ENCODE assay signal across 15 cellular contexts in genomic region chr6:139852484-139853140, GRCh38.
A peak's percentile ranks its signal among the peaks of the same experiment; 100 is the strongest.
DNase-seq lines count a peak whose midpoint lies in the region; ATAC-seq, FAIRE-seq and TF ChIP-seq lines count a peak whose summit lies in the region.
"Had no signal": no experiment of that assay in that cellular context is flagged by ENCODE, and none has a peak within 500 bp of the region (broad histone marks: within the 10 kb centered on the region; RNA-seq: fewer than 3 reads in every experiment).

No MANE protein-coding gene starts in this region.

- no peak overlapping the region for H2AK5ac ChIP-seq in neuronal stem cell (ENCODE audit: low read depth, low read length)

- FAIRE-seq in bronchial epithelial cell (lab: Jason Lieb, UNC): no peak

- TF ChIP-seq CTCF in 22Rv1 (IDR thresholded peaks at IDR 0.05) (no peak), HEK293 (tag by site-specific recombination; IDR thresholded peaks at IDR 0.05) (no peak), bronchial epithelial cell (IDR thresholded peaks at IDR 0.05; ENCODE audit: insufficient read depth, low read length, severe bottlenecking) (no peak)

- H3K9me3 ChIP-seq in HEK293 (ENCODE audit: control insufficient read depth, insufficient read depth, low read depth, low read length) (no peaks in the 10 kb centered on the region), neuronal stem cell (replicated peaks in 1 of 2; ENCODE audit: control insufficient read depth in 2 of 2, insufficient read depth in 1 of 2, low read depth in 1 of 2, low read length in 2 of 2) (no peaks in the 10 kb centered on the region)

- no peak overlapping the region for H3K4ac ChIP-seq in neuronal stem cell (ENCODE audit: low read length)

- no peak overlapping the region for H3K18ac ChIP-seq in neuronal stem cell (ENCODE audit: low read length)

- no peak overlapping the region for H3K9ac ChIP-seq in neuronal stem cell (ENCODE audit: low read depth, low read length, poor library complexity)

- no peak for ATAC-seq in HG03280 (IDR thresholded peaks at IDR 0.05; ENCODE audit: unreplicated experiment)
- ATAC-seq: activated T-cell treated with anti-CD3 and anti-CD28 coated beads, Interleukin-2, amount 50 U/mL, for 72 hours; gastroesophageal sphincter had no signal

- H2BK12ac ChIP-seq in neuronal stem cell (ENCODE audit: low read length): no peak overlapping the region

- H2AFZ ChIP-seq in neuronal stem cell (ENCODE audit: low read length): no peak overlapping the region

- no peak overlapping the region for H3K14ac ChIP-seq in neuronal stem cell (ENCODE audit: low read length)

- no CpG with 5 or more reads among the region's 9 CpGs for WGBS in neuronal stem cell (ENCODE audit: extremely low coverage in 2 of 2, insufficient read length in 2 of 2, insufficient replicate concordance in 1 of 2), 2 donors

- H4K91ac ChIP-seq in neuronal stem cell (ENCODE audit: low read depth, low read length, poor library complexity): no peak overlapping the region

- H2BK15ac ChIP-seq in neuronal stem cell (ENCODE audit: low read length): no peak overlapping the region

- H3K4me1 ChIP-seq in HEK293 (ENCODE audit: control insufficient read depth, insufficient read depth, low read length) (peaks cover 8% of the 10 kb centered on the region), neuronal stem cell (ENCODE audit: control insufficient read depth in 2 of 2, insufficient read depth in 1 of 2, low read depth in 1 of 2, low read length in 2 of 2) (peaks cover 0 to 33% of the 10 kb centered on the region in 2 donors)

- CTCF ChIA-PET in HEK293 (lab: Yijun Ruan, JAX): interaction anchor here (0.5 to 0.9 kb wide), 4 partner anchors 12 to 483 kb away, joined by 3 read pairs; partner anchors contain the start of gene CITED2

- H3K23ac ChIP-seq in neuronal stem cell (ENCODE audit: low read depth, low read length, poor library complexity): no peak overlapping the region

- H3K36me3 ChIP-seq in HEK293 (ENCODE audit: control insufficient read depth in 2 of 2, insufficient read depth in 1 of 2, low read length in 2 of 2): no peaks in the 10 kb centered on the region
- no peaks in the 10 kb centered on the region for H3K36me3 ChIP-seq in bronchial epithelial cell (ENCODE audit: control insufficient read depth, insufficient read depth, low read length)
- H3K36me3 ChIP-seq in neuronal stem cell (replicated peaks in 1 of 2; ENCODE audit: control insufficient read depth in 2 of 2, insufficient read depth in 2 of 2, low read length in 2 of 2): no peaks in the 10 kb centered on the region
- H3K36me3 ChIP-seq: gastroesophageal sphincter had no signal

- POLR2A ChIA-PET in HEK293 (lab: Yijun Ruan, JAX): interaction anchor here (2.0 kb wide), 1 partner anchor 479 kb away, joined by 9 read pairs; the partner anchor contains the start of gene CITED2

- H3K4me3 ChIP-seq in HEK293 (ENCODE audit: low read depth, low read length) (no peak overlapping the region), bronchial epithelial cell (ENCODE audit: low read depth, low read length) (no peak overlapping the region), neuronal stem cell (ENCODE audit: low read length in 2 of 2) (no peak overlapping the region)
- H3K4me3 ChIP-seq: gastroesophageal sphincter, lung had no signal

- no peaks in the 10 kb centered on the region for H3K79me1 ChIP-seq in neuronal stem cell (ENCODE audit: low read depth, low read length)

- no peak overlapping the region for H4K8ac ChIP-seq in neuronal stem cell (ENCODE audit: low read depth, low read length)

- H3K4me2 ChIP-seq in neuronal stem cell (ENCODE audit: insufficient read depth, low read length, poor library complexity, severe bottlenecking): no peak overlapping the region

- 0 out of 2 replicates have a peak overlapping the region, but pooled peaks have one; percentile 22 for H3K27ac ChIP-seq in 22Rv1
- no peak overlapping the region for H3K27ac ChIP-seq in HEK293 (ENCODE audit: extremely low read depth, low read depth, low read length)
- no peak overlapping the region for H3K27ac ChIP-seq in neuronal stem cell (replicated peaks; ENCODE audit: low read length)
- H3K27ac ChIP-seq: gastroesophageal sphincter had no signal

- peak; percentile 51 for DNase-seq in bronchial epithelial cell (ENCODE audit: low read depth)
- DNase-seq in left kidney (ENCODE audit: low read depth, low spot score): peak; percentile 40
- DNase-seq in neuronal stem cell (ENCODE audit: low spot score): no peak
- DNase-seq in UCSD-AML1 (lab: John Stamatoyannopoulos, UW; ENCODE audit: unreplicated experiment): no peak
- no peak for DNase-seq in iPS-NIHi11 (ENCODE audit: low spot score)
- DNase-seq: activated CD4-positive, alpha-beta T cell treated with anti-CD3 and anti-CD28 coated beads for 1 hour; activated T-cell treated with anti-CD3 and anti-CD28 coated beads, Interleukin-2, amount 50 U/mL, for 72 hours; DMS79 treated with DMSO at 0.1 percent for 48 hours; NCI-H1417; retina had no signal

- no peak overlapping the region for H2BK120ac ChIP-seq in neuronal stem cell (ENCODE audit: low read depth, low read length)

- H3K27me3 ChIP-seq in bronchial epithelial cell (ENCODE audit: control insufficient read depth, insufficient read depth, low read length) (no peaks in the 10 kb centered on the region), neuronal stem cell (ENCODE audit: control insufficient read depth in 3 of 3, insufficient read depth in 3 of 3, low read depth in 1 of 3, low read length in 3 of 3) (no peaks in the 10 kb centered on the region)
- H3K27me3 ChIP-seq: gastroesophageal sphincter had no signal

- no peak overlapping the region for H2BK5ac ChIP-seq in neuronal stem cell (ENCODE audit: low read length)

TF ChIP-seq in HEK293, 187 proteins besides CTCF, POLR2A, EP300 and RAD21:
- TF ChIP-seq ZNF214 (tag by site-specific recombination; IDR thresholded peaks at IDR 0.05; ENCODE audit: borderline replicate concordance) (no peak), ZNF354C (tag by site-specific recombination; IDR thresholded peaks at IDR 0.05; ENCODE audit: borderline replicate concordance, low read depth) (no peak), SETDB1 (IDR thresholded peaks at IDR 0.05; ENCODE audit: insufficient read length, low read length) (peak; percentile 14), ZNF610 (tag by site-specific recombination; IDR thresholded peaks at IDR 0.05; ENCODE audit: borderline replicate concordance) (no peak), ZNF792 (tag by site-specific recombination; IDR thresholded peaks at IDR 0.05) (no peak), ZNF529 (tag by site-specific recombination; IDR thresholded peaks at IDR 0.05; ENCODE audit: insufficient replicate concordance) (no peak)

Comparison
In these comparisons a context has a peak if more than half of its experiments do, and no peak if none do; other contexts are left out.
1. DNase-seq: peak in bronchial epithelial cell (single experiment) and left kidney (single experiment); none in neuronal stem cell (single experiment), UCSD-AML1 (single experiment) and iPS-NIHi11 (single experiment).